Comparison of ENCODE assay signal across 2 cellular contexts in genomic region chr4:3866813-3867129, GRCh38.
TF ChIP-seq lines count a peak whose summit lies in the region.

No MANE protein-coding gene starts in this region.

TF ChIP-seq in WTC11, 78 proteins besides CTCF, POLR2A, EP300 and RAD21 (continued from another document):
- no peak for TF ChIP-seq AR (CRISPR knock-in tag; IDR thresholded peaks at IDR 0.05)
- no peak for TF ChIP-seq ATF1 (CRISPR knock-in tag; IDR thresholded peaks at IDR 0.05)
- no peak for TF ChIP-seq SMAD3 (CRISPR knock-in tag; IDR thresholded peaks at IDR 0.05; ENCODE audit: borderline replicate concordance)
- TF ChIP-seq, protein P1, sequence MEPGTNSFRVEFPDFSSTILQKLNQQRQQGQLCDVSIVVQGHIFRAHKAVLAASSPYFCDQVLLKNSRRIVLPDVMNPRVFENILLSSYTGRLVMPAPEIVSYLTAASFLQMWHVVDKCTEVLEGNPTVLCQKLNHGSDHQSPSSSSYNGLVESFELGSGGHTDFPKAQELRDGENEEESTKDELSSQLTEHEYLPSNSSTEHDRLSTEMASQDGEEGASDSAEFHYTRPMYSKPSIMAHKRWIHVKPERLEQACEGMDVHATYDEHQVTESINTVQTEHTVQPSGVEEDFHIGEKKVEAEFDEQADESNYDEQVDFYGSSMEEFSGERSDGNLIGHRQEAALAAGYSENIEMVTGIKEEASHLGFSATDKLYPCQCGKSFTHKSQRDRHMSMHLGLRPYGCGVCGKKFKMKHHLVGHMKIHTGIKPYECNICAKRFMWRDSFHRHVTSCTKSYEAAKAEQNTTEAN (CRISPR knock-in tag; IDR thresholded peaks at IDR 0.05): no peak

TF ChIP-seq in HepG2, 621 proteins besides CTCF, POLR2A, EP300 and RAD21 (continued from another document):
- TF ChIP-seq FLYWCH1 (CRISPR knock-in tag; IDR thresholded peaks at IDR 0.05) (no peak), PPARG (CRISPR knock-in tag; conservative IDR thresholded peaks at IDR 0.05) (no peak), KIAA2018 (CRISPR knock-in tag; IDR thresholded peaks at IDR 0.05; ENCODE audit: borderline replicate concordance) (no peak), CREB3 (CRISPR knock-in tag; IDR thresholded peaks at IDR 0.05) (no peak), TBP (CRISPR knock-in tag; IDR thresholded peaks at IDR 0.05) (no peak), BCL6 (CRISPR knock-in tag; IDR thresholded peaks at IDR 0.05) (no peak), EED (CRISPR knock-in tag; IDR thresholded peaks at IDR 0.05) (no peak), IRX3 (CRISPR knock-in tag; IDR thresholded peaks at IDR 0.05; ENCODE audit: borderline replicate concordance, low read depth) (no peak), FOXA1 (IDR thresholded peaks at IDR 0.05) (no peak), FOXA1 (CRISPR knock-in tag; IDR thresholded peaks at IDR 0.05) (no peak), SP1 (IDR thresholded peaks at IDR 0.05) (no peak), SP1 (CRISPR knock-in tag; IDR thresholded peaks at IDR 0.05) (no peak), GABPB1 (CRISPR knock-in tag; IDR thresholded peaks at IDR 0.05) (no peak), ZNF205 (CRISPR knock-in tag; IDR thresholded peaks at IDR 0.05) (no peak), SATB2 (CRISPR knock-in tag; IDR thresholded peaks at IDR 0.05) (no peak), ZBTB37 (CRISPR knock-in tag; IDR thresholded peaks at IDR 0.05) (no peak)
TF ChIP-seq in HepG2: peak in this region for 0.
